In the genomic region with DNA sequence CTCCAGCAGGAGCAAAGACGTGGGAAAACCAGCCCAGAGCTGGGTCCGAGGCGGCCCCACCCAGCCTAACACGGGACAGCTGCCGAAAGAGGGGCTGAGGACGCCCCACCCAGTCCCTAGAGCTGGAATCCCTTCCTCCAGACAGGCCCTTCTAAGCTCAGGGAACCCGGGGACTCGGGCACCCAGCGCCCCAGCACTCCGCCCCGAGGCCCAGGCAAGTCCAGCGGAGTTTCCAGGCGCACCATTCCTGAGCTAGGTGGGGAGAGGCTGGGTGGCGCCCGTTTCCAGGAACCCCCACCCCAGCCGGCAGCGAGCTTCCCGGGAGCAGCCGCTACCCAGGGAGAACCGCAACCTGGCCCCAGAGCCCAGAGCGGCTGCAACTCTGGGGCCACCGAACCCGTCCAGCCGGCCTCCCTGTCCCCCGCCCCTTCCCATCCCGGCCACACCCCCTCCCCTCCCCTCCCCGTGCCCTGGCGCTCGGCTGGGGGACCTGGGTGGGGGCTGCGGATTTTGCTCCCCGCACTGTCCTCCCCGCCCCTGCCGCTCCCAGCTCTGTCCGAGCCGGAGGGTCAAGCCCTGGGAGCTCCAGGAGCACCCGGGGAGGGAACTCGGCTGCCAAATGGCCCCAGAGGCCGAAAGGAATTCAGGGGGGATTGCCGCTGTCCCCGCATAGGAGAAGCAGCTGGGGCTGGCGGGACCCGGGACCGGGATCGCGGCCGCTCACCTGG, we compare ENCODE assay signal across 9 cellular contexts. TPM values are rescaled to one million over a fixed set of nuclear protein-coding genes. Genes with fewer than 3 reads are reported as not detected.
DNase-seq lines count a peak whose midpoint lies in the region; ATAC-seq, FAIRE-seq and TF ChIP-seq lines count a peak whose summit lies in the region.
"Had no signal": no experiment of that assay in that cellular context is flagged by ENCODE, and none has a peak within 500 bp of the region (broad histone marks: within the 10 kb centered on the region; RNA-seq: fewer than 3 reads in every experiment).

No MANE protein-coding gene starts in this region.

- no peak for TF ChIP-seq EP300 in stomach (IDR thresholded peaks at IDR 0.05)

- peak overlapping the region; percentile 85 for H3K4me2 ChIP-seq in keratinocyte (ENCODE audit: control insufficient read depth, extremely low read depth, insufficient read depth, low read depth, low read length)

- DNase-seq in NAMALWA (ENCODE audit: low spot score), result peak; percentile 44
- no peak for DNase-seq in brain microvascular endothelial cell
- DNase-seq in keratinocyte (ENCODE audit: low read depth, low spot score), result no peak
- DNase-seq in stomach, result peak; percentile 48
- DNase-seq in cerebellum (ENCODE audit: low spot score), result no peak

- H3K4me1 ChIP-seq in ES-I3 (ENCODE audit: insufficient read depth, low read length), result peaks cover 35% of the 10 kb centered on the region; the same call in 1 of the 2 replicates
- H3K4me1 ChIP-seq in keratinocyte (ENCODE audit: control insufficient read depth, extremely low read depth, insufficient read depth, low read length), result peaks cover 16% of the 10 kb centered on the region
- H3K4me1 ChIP-seq in stomach, result peaks cover 56 to 91% (median 78%) of the 10 kb centered on the region in 4 donors

- no peak for FAIRE-seq in keratinocyte (lab: Jason Lieb, UNC)

- H3K4me3 ChIP-seq in brain microvascular endothelial cell (ENCODE audit: low read depth, low read length), result peak overlapping the region; percentile 47
- peak overlapping the region; percentile 75 to 91 (median 83) for H3K4me3 ChIP-seq in keratinocyte (ENCODE audit: control insufficient read depth in 2 of 3, extremely low read depth in 1 of 3, insufficient read depth in 2 of 3, low read depth in 1 of 3, low read length in 3 of 3)
- H3K4me3 ChIP-seq in stomach, result peak overlapping the region; percentile 68 to 88 (median 72)

- no peaks in the 10 kb centered on the region for H3K9me3 ChIP-seq in ES-I3 (ENCODE audit: control insufficient read depth, insufficient read depth, low read length)
- H3K9me3 ChIP-seq in keratinocyte (ENCODE audit: control insufficient read depth, low read depth, low read length), result no peaks in the 10 kb centered on the region
- no peaks in the 10 kb centered on the region for H3K9me3 ChIP-seq in stomach

- dilution Hi-C loops in keratinocyte (cut with MboI; ENCODE audit: extremely low pct_ligation_motif_present, low sequenced_read_pairs), result no loop called here

- peaks cover 4% of the 10 kb centered on the region for H3K79me2 ChIP-seq in keratinocyte (ENCODE audit: control insufficient read depth, insufficient read depth, low read length)

- H3K27ac ChIP-seq in brain microvascular endothelial cell (no peak overlapping the region), keratinocyte (ENCODE audit: control insufficient read depth, insufficient read depth, low read length) (peak overlapping the region; percentile 47), stomach (peak overlapping the region; percentile 63 to 91 (median 83))

- WGBS in stomach, 5 donors, result 1 to 4% (median 2%) methylated on average over 20 to 46 of the region's 46 CpGs

- TF ChIP-seq POLR2A in stomach (IDR thresholded peaks at IDR 0.05), result no peak

- peaks cover 9% of the 10 kb centered on the region for H3K36me3 ChIP-seq in ES-I3 (ENCODE audit: insufficient read depth, low read length)
- H3K36me3 ChIP-seq in brain microvascular endothelial cell (replicated peaks), result peaks cover 3% of the 10 kb centered on the region
- H3K36me3 ChIP-seq in keratinocyte (ENCODE audit: control insufficient read depth in 2 of 2, extremely low read depth in 1 of 2, insufficient read depth in 2 of 2, low read length in 2 of 2), result peaks cover 5 to 9% of the 10 kb centered on the region in 2 experiments
- peaks cover 3 to 32% (median 20%) of the 10 kb centered on the region in 4 donors for H3K36me3 ChIP-seq in stomach

- peak overlapping the region; percentile 58 for H2AFZ ChIP-seq in keratinocyte (ENCODE audit: control insufficient read depth, low read length)

- H3K9me1 ChIP-seq in keratinocyte (ENCODE audit: control insufficient read depth, extremely low read depth, insufficient read depth, low read length), result no peaks in the 10 kb centered on the region

- H3K27me3 ChIP-seq in brain microvascular endothelial cell (replicated peaks) (peaks cover 8% of the 10 kb centered on the region), keratinocyte (ENCODE audit: control insufficient read depth, extremely low read depth, insufficient read depth, low read length) (peaks cover 18% of the 10 kb centered on the region), stomach (peaks cover 0 to 45% (median 5%) of the 10 kb centered on the region in 3 donors)

- in situ Hi-C loops in brain microvascular endothelial cell (cut with HindIII; ENCODE audit: low pct_ligation_motif_present, low sequenced_read_pairs), result no loop called here

- no peaks in the 10 kb centered on the region for H4K20me1 ChIP-seq in keratinocyte (ENCODE audit: control insufficient read depth, extremely low read depth, insufficient read depth, low read length)

- H3K9ac ChIP-seq in ES-I3 (ENCODE audit: low read depth, low read length), result peak overlapping the region; percentile 96
- H3K9ac ChIP-seq in keratinocyte (ENCODE audit: control insufficient read depth, extremely low read depth, insufficient read depth, low read length), result peak overlapping the region; percentile 84

- ATAC-seq in HG03045 (IDR thresholded peaks at IDR 0.05; ENCODE audit: unreplicated experiment), result no peak
- no peak for ATAC-seq in GM21360 (IDR thresholded peaks at IDR 0.05; ENCODE audit: unreplicated experiment)

- intact Hi-C loops in stomach (cut with DNase I; ENCODE audit: low total_unique reads), result no loop called here

- no peak for TF ChIP-seq CTCF in brain microvascular endothelial cell (IDR thresholded peaks at IDR 0.05; ENCODE audit: low read depth, low read length, missing control alignments)
- TF ChIP-seq CTCF in keratinocyte (optimal IDR thresholded peaks at IDR 0.05 in 1 of 3, IDR thresholded peaks at IDR 0.05 in 1 of 3, conservative IDR thresholded peaks at IDR 0.05 in 1 of 3; ENCODE audit: extremely low read depth in 1 of 3, insufficient read depth in 2 of 3, low read length in 3 of 3), result no peak
- TF ChIP-seq CTCF in stomach (IDR thresholded peaks at IDR 0.05), result no peak

RNA-seq across cellular contexts. Expression of a gene that starts 0.5 kb away (rescaled TPM):
- polyA plus RNA-seq in keratinocyte (20.1 to 50.0 TPM (median 20.4 TPM) in 3 replicates), stomach (10 to 100 TPM in 2 of 3 donors, 1 to 10 TPM in 1; 9.2 to 43.5 (median 17.9) TPM)
- polyA plus RNA-seq in keratinocyte (2011; ENCODE audit: low read depth), result 17.5 TPM
- polyA plus RNA-seq in keratinocyte (2011; cell fraction: cytosol; rRNA removed), result 11.0 and 25.5 TPM in 2 replicates
- polyA plus RNA-seq in keratinocyte (2011; cell fraction: nucleus; rRNA removed), result 73.2 and 118 TPM in 2 replicates
- polyA plus RNA-seq in keratinocyte (2012; ENCODE audit: low replicate concordance), result 36.3 and 44.3 TPM in 2 replicates
- 19.6 to 37.4 TPM (median 34.6 TPM) in 3 replicates for polyA minus RNA-seq in keratinocyte
- 53.3 TPM for polyA minus RNA-seq in keratinocyte (2011; cell fraction: cytosol; rRNA and poly(A)+ RNA removed)
- polyA minus RNA-seq in keratinocyte (2011; cell fraction: nucleus; rRNA and poly(A)+ RNA removed), result 65.0 and 76.0 TPM in 2 replicates
- total RNA-seq in stomach (100 to 1,000 TPM in 1 of 5 donors, 10 to 100 TPM in 4; 29.9 to 223 (median 46.1) TPM), cerebellum (6.2 TPM)

RNA-seq across cellular contexts. Expression of a gene that starts 2.5 kb away (rescaled TPM):
- 0.14 to 0.41 TPM (median 0.40 TPM) in 3 replicates for polyA plus RNA-seq in keratinocyte
- 0.11 TPM for polyA plus RNA-seq in keratinocyte (2011; ENCODE audit: low read depth)
- polyA plus RNA-seq in keratinocyte (2011; cell fraction: cytosol; rRNA removed), result 0.11 and 0.21 TPM in 2 replicates
- polyA plus RNA-seq in keratinocyte (2011; cell fraction: nucleus; rRNA removed), result 0.93 and 2.6 TPM in 2 replicates
- 0.11 and 0.71 TPM in 2 replicates for polyA plus RNA-seq in keratinocyte (2012; ENCODE audit: low replicate concordance)
- polyA minus RNA-seq in keratinocyte, result 0.13 to 0.16 TPM in 2 of 3 replicates, not detected in the other
- not detected for polyA minus RNA-seq in keratinocyte (2011; cell fraction: cytosol; rRNA and poly(A)+ RNA removed)
- 0.31 and 0.95 TPM in 2 replicates for polyA minus RNA-seq in keratinocyte (2011; cell fraction: nucleus; rRNA and poly(A)+ RNA removed)
- total RNA-seq in stomach, result 10 to 100 TPM in 2 of 5 donors, 1 to 10 TPM in 3; 4.1 to 19.8 (median 7.8) TPM
- 1 to 10 TPM; 1.6 to 3.3 (median 2.4) TPM for polyA plus RNA-seq in stomach
- 1.6 TPM for total RNA-seq in cerebellum

RNA-seq across cellular contexts. Expression of a gene that starts 18.1 kb away (rescaled TPM):
- polyA plus RNA-seq in keratinocyte, result 0.42 to 0.85 TPM (median 0.49 TPM) in 3 replicates
- polyA plus RNA-seq in keratinocyte (2011; ENCODE audit: low read depth), result 1.5 TPM
- 0.18 and 0.48 TPM in 2 replicates for polyA plus RNA-seq in keratinocyte (2011; cell fraction: cytosol; rRNA removed)
- polyA plus RNA-seq in keratinocyte (2011; cell fraction: nucleus; rRNA removed), result 1.1 and 2.3 TPM in 2 replicates
- 0.57 and 0.72 TPM in 2 replicates for polyA plus RNA-seq in keratinocyte (2012; ENCODE audit: low replicate concordance)
- polyA minus RNA-seq in keratinocyte, result 0.22 to 3.1 TPM in 2 of 3 replicates, not detected in the other
- polyA minus RNA-seq in keratinocyte (2011; cell fraction: cytosol; rRNA and poly(A)+ RNA removed), result not detected
- 1.5 and 2.9 TPM in 2 replicates for polyA minus RNA-seq in keratinocyte (2011; cell fraction: nucleus; rRNA and poly(A)+ RNA removed)
- not detected for total RNA-seq in stomach
- polyA plus RNA-seq in stomach, result under 1 TPM in 1 of 3 donors, not detected in 2; 0.08 TPM
- total RNA-seq in cerebellum, result 0.09 TPM
- total RNA-seq: NCI-H460 had no signal

RNA-seq across cellular contexts. Expression of a gene that starts 40.3 kb away (rescaled TPM):
- polyA plus RNA-seq in keratinocyte (98.8 to 298 TPM (median 103 TPM) in 3 replicates), stomach (100 to 1,000 TPM in 1 of 3 donors, 10 to 100 TPM in 2; 36.0 to 151 (median 71.7) TPM)
- 18.9 TPM for polyA plus RNA-seq in keratinocyte (2011; ENCODE audit: low read depth)
- 152 and 214 TPM in 2 replicates for polyA plus RNA-seq in keratinocyte (2011; cell fraction: cytosol; rRNA removed)
- 196 and 308 TPM in 2 replicates for polyA plus RNA-seq in keratinocyte (2011; cell fraction: nucleus; rRNA removed)
- polyA plus RNA-seq in keratinocyte (2012; ENCODE audit: low replicate concordance), result 92.0 and 197 TPM in 2 replicates
- 149 to 420 TPM (median 226 TPM) in 3 replicates for polyA minus RNA-seq in keratinocyte
- 340 TPM for polyA minus RNA-seq in keratinocyte (2011; cell fraction: cytosol; rRNA and poly(A)+ RNA removed)
- polyA minus RNA-seq in keratinocyte (2011; cell fraction: nucleus; rRNA and poly(A)+ RNA removed), result 94.0 and 134 TPM in 2 replicates
- total RNA-seq in stomach (100 to 1,000 TPM in 1 of 5 donors, 10 to 100 TPM in 4; 28.6 to 219 (median 44.9) TPM), cerebellum (6.5 TPM)

RNA-seq across cellular contexts. Expression of a gene that starts 58.8 kb away (rescaled TPM):
- polyA plus RNA-seq in keratinocyte (7.1 to 50.2 TPM (median 21.8 TPM) in 3 replicates), stomach (10 to 100 TPM in 2 of 3 donors, 1 to 10 TPM in 1; 8.7 to 38.1 (median 17.7) TPM)
- polyA plus RNA-seq in keratinocyte (2011; ENCODE audit: low read depth), result not detected
- 9.4 and 14.3 TPM in 2 replicates for polyA plus RNA-seq in keratinocyte (2011; cell fraction: cytosol; rRNA removed)
- 3.7 and 4.5 TPM in 2 replicates for polyA plus RNA-seq in keratinocyte (2011; cell fraction: nucleus; rRNA removed)
- polyA plus RNA-seq in keratinocyte (2012; ENCODE audit: low replicate concordance), result 0.82 and 44.0 TPM in 2 replicates
- 8.5 to 52.2 TPM (median 34.7 TPM) in 3 replicates for polyA minus RNA-seq in keratinocyte
- 15.3 TPM for polyA minus RNA-seq in keratinocyte (2011; cell fraction: cytosol; rRNA and poly(A)+ RNA removed)
- 3.9 and 5.1 TPM in 2 replicates for polyA minus RNA-seq in keratinocyte (2011; cell fraction: nucleus; rRNA and poly(A)+ RNA removed)
- total RNA-seq in stomach (10 to 100 TPM in 4 of 5 donors, 1 to 10 TPM in 1; 4.5 to 35.6 (median 17.8) TPM), cerebellum (9.6 TPM)

Comparison
In these comparisons a context has a peak if more than half of its experiments do, and no peak if none do; other contexts are left out.
1. DNase-seq: peak in NAMALWA (single experiment) and stomach (single experiment); none in brain microvascular endothelial cell (single experiment), keratinocyte (single experiment) and cerebellum (single experiment).
2. Peak in every context shown above with its lines, with median percentiles within 50 percentile points of each other: H3K4me3 ChIP-seq.